In genomic region chr13:39284801-39285388, GRCh38 we compare ENCODE assay signal across 21 cellular contexts.
DNase-seq lines count a peak whose midpoint lies in the region; ATAC-seq and TF ChIP-seq lines count a peak whose summit lies in the region.
"Had no signal": no experiment of that assay in that cellular context is flagged by ENCODE, and none has a peak within 500 bp of the region (broad histone marks: within the 10 kb centered on the region; RNA-seq: fewer than 3 reads in every experiment).

No MANE protein-coding gene starts in this region.

- peak; percentile 38 for TF ChIP-seq CTCF in cardiac muscle cell (IDR thresholded peaks at IDR 0.05; ENCODE audit: low read depth, low read length)
- peak; percentile 2 for TF ChIP-seq CTCF in retinal pigment epithelial cell (conservative IDR thresholded peaks at IDR 0.05; ENCODE audit: low read depth, low read length)
- no peak for TF ChIP-seq CTCF in transverse colon (IDR thresholded peaks at IDR 0.05)

- H3K27me3 ChIP-seq in H7 (ENCODE audit: control insufficient read depth, insufficient read depth, low read length) (no peaks in the 10 kb centered on the region), cardiac muscle cell (no peaks in the 10 kb centered on the region), transverse colon (no peaks in the 10 kb centered on the region)
- H3K27me3 ChIP-seq: BE2C, hepatocyte, uterus had no signal

- H3K27ac ChIP-seq in cardiac muscle cell: no peak overlapping the region
- H3K27ac ChIP-seq in transverse colon: no peak overlapping the region
- H3K27ac ChIP-seq: hepatocyte, HL-60, uterus had no signal

- in situ Hi-C loops in transverse colon (cut with MboI; ENCODE audit: low pct_ligation_motif_present in 1 of 4, low pct_unique_long_range_greater_than_20kb in 1 of 4, low sequenced_read_pairs in 3 of 4): no loop called here

- H3K9me3 ChIP-seq in cardiac muscle cell (ENCODE audit: low read depth): no peaks in the 10 kb centered on the region
- peaks cover 8 to 9% of the 10 kb centered on the region in 2 donors for H3K9me3 ChIP-seq in transverse colon
- H3K9me3 ChIP-seq: BE2C had no signal

- H3K36me3 ChIP-seq in H7 (replicated peaks; ENCODE audit: control insufficient read depth, insufficient read depth, low read length) (no peaks in the 10 kb centered on the region), cardiac muscle cell (no peaks in the 10 kb centered on the region), transverse colon (no peaks in the 10 kb centered on the region)
- H3K36me3 ChIP-seq: BE2C, uterus had no signal

- 78 to 100% methylated on average over 1 to 8 of the region's 8 CpGs for WGBS in transverse colon (ENCODE audit: low coverage in 1 of 2), 2 donors

- DNase-seq in H7 (peak; percentile 10), amniotic epithelial cell (ENCODE audit: low read depth) (peak; percentile 3), cardiac muscle cell (ENCODE audit: low read depth in 1 of 2, low spot score in 1 of 2) (peak in 1 of 2 donors; percentile 46), retinal pigment epithelial cell (ENCODE audit: low read depth) (no peak), transverse colon (no peak), activated gamma-delta T cell treated with Interleukin-2 at 50 U/mL for 16 hours (no peak)
- DNase-seq: activated CD4-positive, CD25-positive, alpha-beta regulatory T cell; activated T-cell treated with anti-CD3 and anti-CD28 coated beads, Interleukin-2, amount 50 U/mL, for 48 hours; BE2C; left cardiac atrium; NCI-H2029; occipital lobe; stimulated activated CD4-positive, alpha-beta T cell treated with anti-CD3 and anti-CD28 coated beads, Interleukin-2, amount 100 ng/mL, for 48 hours; T-helper 17 cell; uterus had no signal

- H3K4me3 ChIP-seq in H7 (ENCODE audit: insufficient read depth, low read depth, low read length): no peak overlapping the region
- no peak overlapping the region for H3K4me3 ChIP-seq in cardiac muscle cell
- no peak overlapping the region for H3K4me3 ChIP-seq in retinal pigment epithelial cell (ENCODE audit: low read length)
- no peak overlapping the region for H3K4me3 ChIP-seq in transverse colon
- H3K4me3 ChIP-seq: hepatocyte, uterus had no signal

- no peak for TF ChIP-seq POLR2A in transverse colon (IDR thresholded peaks at IDR 0.05)

- ATAC-seq in GM18511 (IDR thresholded peaks at IDR 0.05; ENCODE audit: unreplicated experiment): no peak
- ATAC-seq: activated naive CD4-positive, alpha-beta T cell treated with anti-CD3 and anti-CD28 coated beads, Interleukin-2, amount 50 U/mL, for 72 hours; esophagus mucosa; HCT116; T-helper 17 cell had no signal

- no peak for TF ChIP-seq EP300 in transverse colon (IDR thresholded peaks at IDR 0.05; ENCODE audit: low read depth)

- intact Hi-C loops in transverse colon (cut with DNase I; ENCODE audit: low total_unique reads): no loop called here

- H3K4me1 ChIP-seq in cardiac muscle cell (ENCODE audit: low read depth) (peaks cover 7% of the 10 kb centered on the region), transverse colon (peaks cover 0 to 20% (median 0%) of the 10 kb centered on the region in 4 donors)
- H3K4me1 ChIP-seq: BE2C, uterus had no signal

Comparison
In these comparisons a context has a peak if more than half of its experiments do, and no peak if none do; other contexts are left out.
1. DNase-seq: peak in H7 (single experiment) and amniotic epithelial cell (single experiment); none in retinal pigment epithelial cell (single experiment), transverse colon (single experiment) and activated gamma-delta T cell treated with Interleukin-2 at 50 U/mL for 16 hours (single experiment).
2. CTCF ChIP-seq: peak in cardiac muscle cell (single experiment) and retinal pigment epithelial cell (single experiment); none in transverse colon (0 of 5).